Comparison of ENCODE assay signal across 16 cellular contexts in the genomic region with DNA sequence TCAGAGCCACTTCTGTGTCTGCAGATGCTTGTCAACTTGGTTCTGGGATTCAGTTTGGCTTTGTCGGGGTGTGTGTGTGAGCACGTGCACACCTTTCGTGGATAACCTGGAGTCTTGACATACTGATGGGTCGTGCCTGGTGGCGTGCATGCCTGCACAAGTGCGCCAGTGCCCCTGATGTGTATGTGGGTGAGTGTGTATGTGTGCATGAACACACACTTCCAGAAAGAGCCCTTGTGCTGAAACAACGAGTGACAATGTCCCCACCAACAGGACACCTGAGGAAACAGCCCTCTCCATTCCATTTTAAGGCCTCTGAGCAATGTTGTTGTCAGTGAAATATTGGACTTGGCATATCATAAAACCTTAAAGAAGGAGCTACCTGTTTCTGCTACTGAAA. TPM values are rescaled to one million over a fixed set of nuclear protein-coding genes. Genes with fewer than 3 reads are reported as not detected.
DNase-seq lines count a peak whose midpoint lies in the region; ATAC-seq, FAIRE-seq and TF ChIP-seq lines count a peak whose summit lies in the region.
"Had no signal": no experiment of that assay in that cellular context is flagged by ENCODE, and none has a peak within 500 bp of the region (broad histone marks: within the 10 kb centered on the region; RNA-seq: fewer than 3 reads in every experiment).

No MANE protein-coding gene starts in this region.

- DNase-seq in D721Med (ENCODE audit: insufficient read length, low spot score) (peak; percentile 10), HFF-Myc (ENCODE audit: extremely low read depth, low read depth) (no peak), SW480 (ENCODE audit: low spot score) (peak; percentile 43), cardiac septum (ENCODE audit: low spot score) (no peak), kidney glomerular epithelial cell (lab: John Stamatoyannopoulos, UW) (no peak), cortex of kidney (lab: John Stamatoyannopoulos, UW) (no peak)
- DNase-seq: activated CD4-positive, alpha-beta T cell treated with anti-CD3 and anti-CD28 coated beads for 1 hour; activated T-cell treated with anti-CD3 and anti-CD28 coated beads for 4 hours; naive thymus-derived CD4-positive, alpha-beta T cell; stimulated activated CD4-positive, alpha-beta T cell treated with anti-CD3 and anti-CD28 coated beads, Interleukin-4, amount 100 ng/mL, for 1 hour; T-helper 1 cell had no signal

- TF ChIP-seq CTCF in D721Med (IDR thresholded peaks at IDR 0.05; ENCODE audit: insufficient read depth, missing control alignments) (peak; percentile 2), HFF-Myc (IDR thresholded peaks at IDR 0.05; ENCODE audit: low read depth, low read length, missing control alignments) (peak; percentile 6)

- intact Hi-C loops in cardiac septum (cut with DNase I) = no loop called here

- no peak for ATAC-seq in GM21381 (IDR thresholded peaks at IDR 0.05; ENCODE audit: unreplicated experiment)
- ATAC-seq: naive thymus-derived CD4-positive, alpha-beta T cell had no signal

- FAIRE-seq in D721Med (lab: Jason Lieb, UNC) = no peak
- FAIRE-seq: H54, islet of Langerhans had no signal

- H3K9ac ChIP-seq in mucosa of stomach (ENCODE audit: low read length) = peak overlapping the region; percentile 40

- H3K4me3 ChIP-seq in HFF-Myc (replicated peaks; ENCODE audit: low read depth, low read length) (no peak overlapping the region), mucosa of stomach (ENCODE audit: low read length) (no peak overlapping the region)
- H3K4me3 ChIP-seq: right atrium auricular region had no signal

- H3K4me1 ChIP-seq in mucosa of stomach (ENCODE audit: control insufficient read depth, insufficient read depth, low read length) = peaks cover 91% of the 10 kb centered on the region
- H3K4me1 ChIP-seq: right atrium auricular region had no signal

- no peaks in the 10 kb centered on the region for H3K36me3 ChIP-seq in mucosa of stomach (ENCODE audit: control insufficient read depth, insufficient read depth, low read length)
- H3K36me3 ChIP-seq: right atrium auricular region had no signal

- no peaks in the 10 kb centered on the region for H3K9me3 ChIP-seq in mucosa of stomach (ENCODE audit: control insufficient read depth, low read length)
- H3K9me3 ChIP-seq: right atrium auricular region had no signal

- H3K27me3 ChIP-seq in mucosa of stomach (ENCODE audit: control insufficient read depth, insufficient read depth, low read length) = no peaks in the 10 kb centered on the region
- H3K27me3 ChIP-seq: right atrium auricular region had no signal

RNA-seq across cellular contexts. Expression of gene SMUG1, which starts 53.9 kb away (rescaled TPM):
- 15.3 TPM for total RNA-seq in cardiac septum

Comparison
In these comparisons a context has a peak if more than half of its experiments do, and no peak if none do; other contexts are left out.
1. DNase-seq: peak in D721Med (single experiment) and SW480 (single experiment); none in HFF-Myc (single experiment), cardiac septum (single experiment), kidney glomerular epithelial cell (single experiment) and cortex of kidney (single experiment).